ENCODE assay signal across 8 cellular contexts in genomic region chr16:88230967-88231615, GRCh38.
DNase-seq lines count a peak whose midpoint lies in the region; ATAC-seq, FAIRE-seq and TF ChIP-seq lines count a peak whose summit lies in the region.
"Not testable (repeated sequence)": the region's sequence is repeated elsewhere in the genome, so short reads cannot be mapped to it uniquely, and the experiment has no call there.

No MANE protein-coding gene starts in this region.

- WGBS in IMR-90 (ENCODE audit: extremely low coverage in 2 of 2, insufficient read length in 1 of 2), 2 experiments: 100% methylated on average over 2 of the region's 19 CpGs; no CpG with 5 or more reads in 1 of the 2 experiments
- WGBS in neuronal stem cell (ENCODE audit: extremely low coverage in 2 of 2, insufficient read length in 2 of 2, insufficient replicate concordance in 1 of 2), 2 donors: no CpG with 5 or more reads among the region's 19 CpGs

- not testable (repeated sequence) for H3K27me3 ChIP-seq in IMR-90 (ENCODE audit: control insufficient read depth, insufficient read depth, low read length); bronchial epithelial cell (ENCODE audit: control insufficient read depth, insufficient read depth, low read length); neuronal stem cell (ENCODE audit: control insufficient read depth in 3 of 3, insufficient read depth in 3 of 3, low read depth in 1 of 3, low read length in 3 of 3)

- not testable (repeated sequence) for BruUV-seq in Calu3 (replicated peaks; lab: Mats Ljungman, UMichigan); IMR-90 (replicated peaks; lab: Mats Ljungman, UMichigan)

- TF ChIP-seq RAD21 in IMR-90 (IDR thresholded peaks at IDR 0.05; ENCODE audit: low read length): not testable (repeated sequence)

- CTCF ChIA-PET in Calu3 (lab: Charles Lee); IMR-90 (lab: Yijun Ruan, JAX): not testable (repeated sequence)

- not testable (repeated sequence) for H2AK9ac ChIP-seq in IMR-90 (replicated peaks; ENCODE audit: low read depth, low read length, poor library complexity)

- H2AK5ac ChIP-seq in IMR-90 (ENCODE audit: low read depth, low read length): peak overlapping the region; percentile 59
- H2AK5ac ChIP-seq in neuronal stem cell (ENCODE audit: low read depth, low read length): not testable (repeated sequence)

- H2BK120ac ChIP-seq in IMR-90 (ENCODE audit: low read depth, low read length); neuronal stem cell (ENCODE audit: low read depth, low read length): not testable (repeated sequence)

- not testable (repeated sequence) for H3K4me2 ChIP-seq in IMR-90 (ENCODE audit: low read depth, low read length); neuronal stem cell (ENCODE audit: insufficient read depth, low read length, poor library complexity, severe bottlenecking)

- H3K18ac ChIP-seq in IMR-90 (ENCODE audit: low read depth, low read length); neuronal stem cell (ENCODE audit: low read length): not testable (repeated sequence)

- H3K4me1 Mint-ChIP-seq in Calu3 (ENCODE audit: low read depth, unreplicated experiment): peaks cover 23% of the 10 kb centered on the region
- not testable (repeated sequence) for H3K4me1 Mint-ChIP-seq in stimulated activated naive CD8-positive, alpha-beta T cell treated with anti-CD3 and anti-CD28 coated beads, Interleukin-15, amount 100 ng/mL, for 72 hours

- not testable (repeated sequence) for H4K20me1 ChIP-seq in IMR-90 (ENCODE audit: insufficient read depth, low read length)

- H3K56ac ChIP-seq in IMR-90 (ENCODE audit: extremely low read depth, insufficient read depth, low read length): not testable (repeated sequence)

- POLR2A ChIA-PET in IMR-90 (lab: Charles Lee; ENCODE audit: unreplicated experiment): not testable (repeated sequence)

- H2BK15ac ChIP-seq in IMR-90 (ENCODE audit: low read depth, low read length); neuronal stem cell (ENCODE audit: low read length): not testable (repeated sequence)

- peak overlapping the region; percentile 13 for H3K27ac Mint-ChIP-seq in Calu3 (ENCODE audit: unreplicated experiment)
- H3K27ac Mint-ChIP-seq in stimulated activated naive CD8-positive, alpha-beta T cell treated with anti-CD3 and anti-CD28 coated beads, Interleukin-15, amount 100 ng/mL, for 72 hours: peak overlapping the region; percentile 20 to 67

- peaks cover 18% of the 10 kb centered on the region for H3K4me1 ChIP-seq in IMR-90 (ENCODE audit: control insufficient read depth, insufficient read depth, low read length)
- H3K4me1 ChIP-seq in neuronal stem cell (ENCODE audit: control insufficient read depth in 2 of 2, insufficient read depth in 1 of 2, low read depth in 1 of 2, low read length in 2 of 2): not testable (repeated sequence)

- 0 out of 2 replicates have a peak overlapping the region, but pooled peaks have one; percentile 37 for H4K91ac ChIP-seq in IMR-90 (ENCODE audit: insufficient read depth, low read depth, low read length)
- H4K91ac ChIP-seq in neuronal stem cell (ENCODE audit: low read depth, low read length, poor library complexity): not testable (repeated sequence)

- TF ChIP-seq CTCF in Calu3 (IDR thresholded peaks at IDR 0.05; ENCODE audit: unreplicated experiment); IMR-90 (conservative IDR thresholded peaks at IDR 0.05; ENCODE audit: low read depth, low read length); bronchial epithelial cell (IDR thresholded peaks at IDR 0.05; ENCODE audit: insufficient read depth, low read length, severe bottlenecking); coronary artery (IDR thresholded peaks at IDR 0.05): not testable (repeated sequence)

- H3K4me3 ChIP-seq in IMR-90 (ENCODE audit: insufficient read depth, low read depth, low read length); bronchial epithelial cell (ENCODE audit: low read depth, low read length); coronary artery; neuronal stem cell (ENCODE audit: low read length in 2 of 2): not testable (repeated sequence)

- dilution Hi-C loops in IMR-90 (cut with HindIII; ENCODE audit: low sequenced_read_pairs, unreplicated experiment): not testable (repeated sequence)

- peaks cover 21% of the 10 kb centered on the region for H3K36me3 Mint-ChIP-seq in Calu3 (ENCODE audit: insufficient read depth, unreplicated experiment)

- not testable (repeated sequence) for ATAC-seq in IMR-90 (ENCODE audit: low read depth); stimulated activated naive CD8-positive, alpha-beta T cell treated with anti-CD3 and anti-CD28 coated beads, Interleukin-15, amount 100 ng/mL, for 72 hours

- not testable (repeated sequence) for H3K23ac ChIP-seq in IMR-90 (ENCODE audit: low read depth, low read length); neuronal stem cell (ENCODE audit: low read depth, low read length, poor library complexity)

- not testable (repeated sequence) for H3K27me3 Mint-ChIP-seq in Calu3 (ENCODE audit: unreplicated experiment)
- peaks cover 10% of the 10 kb centered on the region for H3K27me3 Mint-ChIP-seq in stimulated activated naive CD8-positive, alpha-beta T cell treated with anti-CD3 and anti-CD28 coated beads, Interleukin-15, amount 100 ng/mL, for 72 hours

- H3K4me3 Mint-ChIP-seq in Calu3 (ENCODE audit: low read depth, unreplicated experiment); stimulated activated naive CD8-positive, alpha-beta T cell treated with anti-CD3 and anti-CD28 coated beads, Interleukin-15, amount 100 ng/mL, for 72 hours: not testable (repeated sequence)

- not testable (repeated sequence) for H2BK12ac ChIP-seq in neuronal stem cell (ENCODE audit: low read length)

- H3K4ac ChIP-seq in IMR-90 (ENCODE audit: low read depth, low read length); neuronal stem cell (ENCODE audit: low read length): not testable (repeated sequence)

- H2BK5ac ChIP-seq in IMR-90 (ENCODE audit: low read depth, low read length, poor library complexity, severe bottlenecking); neuronal stem cell (ENCODE audit: low read length): not testable (repeated sequence)

- FAIRE-seq in bronchial epithelial cell (lab: Jason Lieb, UNC) (peak; percentile 98), urothelium cell line (lab: Jason Lieb, UNC) (peak; percentile 48)

- H3K9me3 ChIP-seq in IMR-90 (ENCODE audit: control insufficient read depth, insufficient read depth, low read length); neuronal stem cell (replicated peaks in 1 of 2; ENCODE audit: control insufficient read depth in 2 of 2, insufficient read depth in 1 of 2, low read depth in 1 of 2, low read length in 2 of 2): not testable (repeated sequence)

- peaks cover 8 to 12% of the 10 kb centered on the region in 2 experiments; a peak in 3 of 4 replicates for H3K79me1 ChIP-seq in IMR-90 (ENCODE audit: low read depth in 1 of 2, low read length in 2 of 2)
- H3K79me1 ChIP-seq in neuronal stem cell (ENCODE audit: low read depth, low read length): not testable (repeated sequence)

- not testable (repeated sequence) for H3K27ac ChIP-seq in IMR-90 (ENCODE audit: insufficient read depth, low read length); coronary artery; neuronal stem cell (replicated peaks; ENCODE audit: low read length)

- not testable (repeated sequence) for DNase-seq in Calu3; IMR-90; bronchial epithelial cell (ENCODE audit: low read depth); neuronal stem cell (ENCODE audit: low spot score); stimulated activated naive CD8-positive, alpha-beta T cell treated with anti-CD3 and anti-CD28 coated beads, Interleukin-15, amount 100 ng/mL, for 72 hours; urothelium cell line (ENCODE audit: low spot score)
- peak; percentile 65 for DNase-seq in coronary artery (ENCODE audit: low spot score)
- peak; percentile 37 for DNase-seq in islet precursor cell

- not testable (repeated sequence) for TF ChIP-seq POLR2A in IMR-90 (IDR thresholded peaks at IDR 0.05; ENCODE audit: low read depth, low read length)

- not testable (repeated sequence) for H3K14ac ChIP-seq in IMR-90 (replicated peaks; ENCODE audit: low read depth, low read length)
- H3K14ac ChIP-seq in neuronal stem cell (ENCODE audit: low read length): peak overlapping the region; percentile 71

- in situ Hi-C loops in IMR-90 (cut with MboI; ENCODE audit: low sequenced_read_pairs): not testable (repeated sequence)

- intact Hi-C loops in Calu3 (cut with micrococcal nuclease; ENCODE audit: unreplicated experiment); IMR-90 (cut with micrococcal nuclease): not testable (repeated sequence)

- not testable (repeated sequence) for H3K9me3 Mint-ChIP-seq in Calu3 (ENCODE audit: low read depth, unreplicated experiment); stimulated activated naive CD8-positive, alpha-beta T cell treated with anti-CD3 and anti-CD28 coated beads, Interleukin-15, amount 100 ng/mL, for 72 hours

- H3K36me3 ChIP-seq in IMR-90 (ENCODE audit: control insufficient read depth, insufficient read depth, low read length); bronchial epithelial cell (ENCODE audit: control insufficient read depth, insufficient read depth, low read length); neuronal stem cell (replicated peaks in 1 of 2; ENCODE audit: control insufficient read depth in 2 of 2, insufficient read depth in 2 of 2, low read length in 2 of 2): not testable (repeated sequence)

- not testable (repeated sequence) for H2BK20ac ChIP-seq in IMR-90 (ENCODE audit: low read depth, low read length)

- H3K9ac ChIP-seq in IMR-90 (ENCODE audit: low read depth, low read length); neuronal stem cell (ENCODE audit: low read depth, low read length, poor library complexity): not testable (repeated sequence)

- H4K5ac ChIP-seq in IMR-90 (ENCODE audit: low read depth, low read length): not testable (repeated sequence)

- H4K8ac ChIP-seq in IMR-90 (ENCODE audit: low read depth in 2 of 2, low read length in 2 of 2); neuronal stem cell (ENCODE audit: low read depth, low read length): not testable (repeated sequence)

- not testable (repeated sequence) for H3K9me1 ChIP-seq in IMR-90 (ENCODE audit: insufficient read depth, low read length)

- not testable (repeated sequence) for H2AFZ ChIP-seq in IMR-90 (replicated peaks; ENCODE audit: low read length, poor library complexity); neuronal stem cell (ENCODE audit: low read length)
